Comparison of ENCODE assay signal across 5 cellular contexts in genomic region chrX:143998261-143998660, GRCh38.
"Had no signal": no experiment of that assay in that cellular context is flagged by ENCODE, and none has a peak within 500 bp of the region (broad histone marks: within the 10 kb centered on the region; RNA-seq: fewer than 3 reads in every experiment).

No MANE protein-coding gene starts in this region.

- ATAC-seq: HepG2, K562 had no signal

- DNase-seq: IMR-90, KBM-7, KG1 had no signal
